In the genomic region with DNA sequence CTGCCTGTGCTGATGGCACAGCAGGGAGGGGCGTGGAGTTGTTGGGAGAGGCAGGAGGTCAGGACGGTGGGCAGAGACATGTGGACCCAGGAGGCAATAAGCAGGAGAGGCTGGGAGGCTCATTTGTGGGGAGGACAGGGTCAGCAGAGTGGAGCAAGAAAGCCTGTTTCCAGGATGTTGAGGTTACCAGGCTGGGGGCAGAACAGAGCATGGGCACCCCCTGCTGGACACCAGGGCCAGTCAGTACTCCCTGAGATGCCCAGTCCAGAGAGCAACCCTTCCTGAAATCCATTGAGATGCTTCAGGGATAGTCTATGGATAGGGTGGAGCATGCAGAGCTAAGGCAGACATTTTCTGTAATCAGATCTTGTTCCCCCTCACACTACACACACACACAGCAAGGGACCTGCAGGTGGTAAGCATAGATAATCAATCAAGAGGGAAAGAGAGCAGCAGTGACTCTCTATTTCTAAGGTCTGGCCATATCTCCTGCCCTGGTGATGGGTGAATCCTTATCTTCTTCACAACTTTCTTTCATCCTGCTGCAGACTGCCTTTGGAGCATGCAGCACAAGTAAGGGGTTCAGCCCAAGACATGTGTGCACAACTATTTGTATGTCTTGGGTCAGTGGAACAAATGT, we compare ENCODE assay signal across 8 cellular contexts. TPM values are rescaled to one million over a fixed set of nuclear protein-coding genes. Genes with fewer than 3 reads are reported as not detected.
DNase-seq lines count a peak whose midpoint lies in the region; ATAC-seq and TF ChIP-seq lines count a peak whose summit lies in the region.

No MANE protein-coding gene starts in this region.

- H2AFZ ChIP-seq in OCI-LY3 (ENCODE audit: low read depth, low read length): no peak overlapping the region

- no peak for ATAC-seq in HG02840 (IDR thresholded peaks at IDR 0.05; ENCODE audit: low FRiP score, unreplicated experiment)

- H3K9ac ChIP-seq in OCI-LY3 (ENCODE audit: low read length): no peak overlapping the region

- no peaks in the 10 kb centered on the region for H4K20me1 ChIP-seq in OCI-LY3 (ENCODE audit: insufficient read depth, low read length)

- peak; percentile 60 for TF ChIP-seq CTCF in BE2C (IDR thresholded peaks at IDR 0.05; ENCODE audit: low read depth, low read length)
- TF ChIP-seq CTCF in OCI-LY3 (IDR thresholded peaks at IDR 0.05; ENCODE audit: low read depth, low read length): peak; percentile 82

- no peaks in the 10 kb centered on the region for H3K9me3 ChIP-seq in BE2C
- H3K9me3 ChIP-seq in OCI-LY3 (ENCODE audit: insufficient read depth, low read length): no peaks in the 10 kb centered on the region

- H3K4me1 ChIP-seq in BE2C (no peaks in the 10 kb centered on the region), OCI-LY3 (ENCODE audit: low read length) (peaks cover 5% of the 10 kb centered on the region)

- DNase-seq in BE2C (peak; percentile 44), GM19238 (ENCODE audit: insufficient read length, low spot score) (peak; percentile 66), left kidney (ENCODE audit: low read depth, low spot score) (peak; percentile 79), stromal cell of bone marrow (ENCODE audit: low read depth) (peak; percentile 60), NOMO-1 treated with dmso at 0.1 percent for 144 hours (lab: John Stamatoyannopoulos, UW; ENCODE audit: unreplicated experiment) (no peak)

- H3K4me3 ChIP-seq in BE2C (ENCODE audit: low read depth, low read length) (no peak overlapping the region), OCI-LY3 (ENCODE audit: low read length) (no peak overlapping the region)

- H3K27ac ChIP-seq in OCI-LY3 (ENCODE audit: low read length) (no peak overlapping the region), cingulate gyrus (ENCODE audit: low read depth, low read length) (peak overlapping the region; percentile 75)

- H3K27me3 ChIP-seq in BE2C (no peaks in the 10 kb centered on the region; the same call in 1 of the 2 replicates), OCI-LY3 (ENCODE audit: low read depth, low read length) (peaks cover 48% of the 10 kb centered on the region)

- H3K36me3 ChIP-seq in BE2C (no peaks in the 10 kb centered on the region), OCI-LY3 (replicated peaks; ENCODE audit: low read depth, low read length) (no peaks in the 10 kb centered on the region)

- H3K79me2 ChIP-seq in OCI-LY3 (ENCODE audit: low read length): no peaks in the 10 kb centered on the region

- H3K4me2 ChIP-seq in OCI-LY3 (ENCODE audit: low read length): no peak overlapping the region

RNA-seq across cellular contexts. Expression of gene MOCS1, which starts 41.7 kb away (rescaled TPM):
- polyA plus RNA-seq in BE2C (2012; ENCODE audit: insufficient read depth, insufficient read length, low read depth): 2.5 TPM
